ENCODE assay signal across 8 cellular contexts in genomic region chr5:69415584-69415958, GRCh38. TPM values are rescaled to one million over a fixed set of nuclear protein-coding genes. Genes with fewer than 3 reads are reported as not detected.
DNase-seq lines count a peak whose midpoint lies in the region; ATAC-seq and TF ChIP-seq lines count a peak whose summit lies in the region.

No MANE protein-coding gene starts in this region.

- H3K4me3 ChIP-seq in AG10803 (ENCODE audit: low read length) = peak overlapping the region; percentile 54
- H3K4me3 ChIP-seq in mesodermal cell (ENCODE audit: extremely low read depth, insufficient read depth, low read length, poor library complexity, severe bottlenecking) = peak overlapping the region; percentile 56

- no peak for TF ChIP-seq CTCF in AG10803 (conservative IDR thresholded peaks at IDR 0.05; ENCODE audit: low read length)

- H3K9me3 Mint-ChIP-seq in central memory CD8-positive, alpha-beta T cell = no peaks in the 10 kb centered on the region

- WGBS in mesodermal cell (ENCODE audit: insufficient coverage in 2 of 2), 2 experiments = 8 to 10% methylated on average over 10 to 13 of the region's 18 CpGs

- H3K27ac ChIP-seq in mesodermal cell (ENCODE audit: low read depth, low read length, severe bottlenecking) = no peak overlapping the region

- H3K9me3 ChIP-seq in mesodermal cell (ENCODE audit: control insufficient read depth, low read length) = no peaks in the 10 kb centered on the region

- peaks cover 12% of the 10 kb centered on the region for H3K36me3 Mint-ChIP-seq in central memory CD8-positive, alpha-beta T cell (ENCODE audit: insufficient read depth)

- no peak overlapping the region for H3K27ac Mint-ChIP-seq in central memory CD8-positive, alpha-beta T cell (ENCODE audit: low read depth)

- H3K27me3 Mint-ChIP-seq in central memory CD8-positive, alpha-beta T cell = no peaks in the 10 kb centered on the region

- H3K36me3 ChIP-seq in mesodermal cell (ENCODE audit: control insufficient read depth, insufficient read depth, low read length) = peaks cover 31% of the 10 kb centered on the region

- no peak for ATAC-seq in central memory CD8-positive, alpha-beta T cell (replicated peaks; ENCODE audit: extremely low read depth, poor library complexity, severe bottlenecking)
- ATAC-seq in HG02798 (IDR thresholded peaks at IDR 0.05; ENCODE audit: poor library complexity, unreplicated experiment) (no peak), HG02970 (IDR thresholded peaks at IDR 0.05; ENCODE audit: low FRiP score, unreplicated experiment) (no peak)

- no peak for DNase-seq in AG10803 (ENCODE audit: low read depth)
- peak; percentile 26 for DNase-seq in HPDE6-E6E7 (ENCODE audit: extremely low spot score)
- DNase-seq in central memory CD8-positive, alpha-beta T cell (ENCODE audit: low spot score in 2 of 2) = no peak
- DNase-seq in NCI-H345 treated with DMSO at 0.1 percent for 48 hours (lab: John Stamatoyannopoulos, UW; ENCODE audit: unreplicated experiment) = no peak
- DNase-seq in SIG-M5 (lab: John Stamatoyannopoulos, UW) = no peak

- no peaks in the 10 kb centered on the region for H3K4me1 Mint-ChIP-seq in central memory CD8-positive, alpha-beta T cell

- no peaks in the 10 kb centered on the region for H3K4me1 ChIP-seq in mesodermal cell (ENCODE audit: control insufficient read depth, insufficient read depth, low read length, poor library complexity, severe bottlenecking)

- H3K4me3 Mint-ChIP-seq in central memory CD8-positive, alpha-beta T cell = peak overlapping the region; percentile 13

RNA-seq across cellular contexts. Expression of gene MARVELD2, which starts 0.7 kb away (rescaled TPM):
- 1.4 TPM for polyA plus RNA-seq in mesodermal cell (2013, experiment 1 of 2)
- 1.3 TPM for polyA plus RNA-seq in mesodermal cell (2013, experiment 2 of 2)

RNA-seq across cellular contexts. Expression of gene RAD17, which starts 46.0 kb away (rescaled TPM):
- 30.9 TPM for polyA plus RNA-seq in mesodermal cell (2013, experiment 1 of 2)
- polyA plus RNA-seq in mesodermal cell (2013, experiment 2 of 2) = 30.9 TPM

RNA-seq across cellular contexts. Expression of gene AK6, which starts 46.3 kb away (rescaled TPM):
- polyA plus RNA-seq in mesodermal cell (2013, experiment 1 of 2) = 38.7 TPM
- polyA plus RNA-seq in mesodermal cell (2013, experiment 2 of 2) = 59.2 TPM

RNA-seq across cellular contexts. Expression of gene TAF9, which starts 46.3 kb away (rescaled TPM):
- polyA plus RNA-seq in mesodermal cell (2013, experiment 1 of 2) = 85.9 TPM
- polyA plus RNA-seq in mesodermal cell (2013, experiment 2 of 2) = 89.8 TPM
